Comparison of ENCODE assay signal across 12 cellular contexts in genomic region chr3:105865016-105865623, GRCh38. TPM values are rescaled to one million over a fixed set of nuclear protein-coding genes. Genes with fewer than 3 reads are reported as not detected.
A peak's percentile ranks its signal among the peaks of the same experiment; 100 is the strongest.
DNase-seq lines count a peak whose midpoint lies in the region; ATAC-seq and TF ChIP-seq lines count a peak whose summit lies in the region.
"Had no signal": no experiment of that assay in that cellular context is flagged by ENCODE, and none has a peak within 500 bp of the region (broad histone marks: within the 10 kb centered on the region; RNA-seq: fewer than 3 reads in every experiment).

No MANE protein-coding gene starts in this region.

- no peaks in the 10 kb centered on the region for H3K27me3 ChIP-seq in cardiac muscle cell
- H3K27me3 ChIP-seq in tibial artery, result no peaks in the 10 kb centered on the region
- no peaks in the 10 kb centered on the region for H3K27me3 ChIP-seq in foreskin keratinocyte

- H3K4me3 ChIP-seq in cardiac muscle cell, result peak overlapping the region; percentile 91
- peak overlapping the region; percentile 80 to 88 for H3K4me3 ChIP-seq in tibial artery
- H3K4me3 ChIP-seq: GM23338 had no signal

- H3K27ac ChIP-seq in cardiac muscle cell (no peak overlapping the region), tibial artery (peak overlapping the region in 1 of 2 donors; percentile 17), foreskin keratinocyte (no peak overlapping the region)

- intact Hi-C loops in left ventricle myocardium superior (cut with micrococcal nuclease), result loop anchor here (10.0 kb wide), 1 partner anchor 180 kb away; no protein-coding TSS in a partner anchor
- intact Hi-C loops in tibial artery (cut with DNase I; ENCODE audit: low total_unique reads), result loop anchor here (5.0 to 10.0 kb wide), 2 partner anchors 42 to 130 kb away; no protein-coding TSS in a partner anchor

- ATAC-seq in left ventricle myocardium superior, result no peak
- no peak for ATAC-seq in foreskin keratinocyte
- ATAC-seq: activated CD4-positive, CD25-positive, alpha-beta regulatory T cell treated with anti-CD3 and anti-CD28 coated beads, Interleukin-2, amount 50 U/mL, for 24 hours; GM23338 had no signal

- peak overlapping the region; percentile 93 for H3K4me3 Mint-ChIP-seq in activated naive CD8-positive, alpha-beta T cell treated with anti-CD3 and anti-CD28 coated beads for 36 hours
- peak overlapping the region; percentile 97 to 100 (median 98) for H3K4me3 Mint-ChIP-seq in immature natural killer cell
- H3K4me3 Mint-ChIP-seq: GM23338 had no signal

- H3K36me3 Mint-ChIP-seq in activated naive CD8-positive, alpha-beta T cell treated with anti-CD3 and anti-CD28 coated beads for 36 hours, result peaks cover 46% of the 10 kb centered on the region
- H3K36me3 Mint-ChIP-seq in immature natural killer cell, result peaks cover 9 to 17% (median 14%) of the 10 kb centered on the region in 3 donors

- peak overlapping the region; percentile 76 for H3K27ac Mint-ChIP-seq in activated naive CD8-positive, alpha-beta T cell treated with anti-CD3 and anti-CD28 coated beads for 36 hours
- H3K27ac Mint-ChIP-seq in immature natural killer cell, result peak overlapping the region; percentile 31 to 96 (median 75)
- H3K27ac Mint-ChIP-seq: GM23338 had no signal

- peaks cover 34% of the 10 kb centered on the region for H3K4me1 ChIP-seq in cardiac muscle cell (ENCODE audit: low read depth)
- peaks cover 0 to 79% (median 29%) of the 10 kb centered on the region in 4 donors for H3K4me1 ChIP-seq in tibial artery
- peaks cover 10% of the 10 kb centered on the region for H3K4me1 ChIP-seq in foreskin keratinocyte

- DNase-seq in cardiac muscle cell (ENCODE audit: low read depth in 1 of 2, low spot score in 1 of 2) (no peak), left ventricle myocardium superior (no peak), immature natural killer cell (no peak), tibial artery (no peak), foreskin keratinocyte (no peak), Ammon's horn (ENCODE audit: low spot score) (no peak), NCI-H446 (lab: John Stamatoyannopoulos, UW) (no peak)
- no peak for DNase-seq in activated naive CD8-positive, alpha-beta T cell treated with anti-CD3 and anti-CD28 coated beads for 36 hours
- DNase-seq: NCI-H146; stimulated activated naive CD4-positive, alpha-beta T cell had no signal

- H3K9me3 Mint-ChIP-seq in activated naive CD8-positive, alpha-beta T cell treated with anti-CD3 and anti-CD28 coated beads for 36 hours, result peaks cover under 1% of the 10 kb centered on the region
- H3K9me3 Mint-ChIP-seq in immature natural killer cell, result no peaks in the 10 kb centered on the region
- H3K9me3 Mint-ChIP-seq: GM23338 had no signal

- peaks cover 29% of the 10 kb centered on the region for H3K4me1 Mint-ChIP-seq in activated naive CD8-positive, alpha-beta T cell treated with anti-CD3 and anti-CD28 coated beads for 36 hours
- H3K4me1 Mint-ChIP-seq in immature natural killer cell, result peaks cover 18 to 55% of the 10 kb centered on the region in 2 donors

- H3K9me3 ChIP-seq in cardiac muscle cell (ENCODE audit: low read depth) (no peaks in the 10 kb centered on the region), tibial artery (no peaks in the 10 kb centered on the region)

- TF ChIP-seq CTCF in cardiac muscle cell (IDR thresholded peaks at IDR 0.05; ENCODE audit: low read depth, low read length) (no peak), tibial artery (IDR thresholded peaks at IDR 0.05) (no peak), foreskin keratinocyte (conservative IDR thresholded peaks at IDR 0.05) (no peak)

- H3K36me3 ChIP-seq in cardiac muscle cell, result peaks cover 5% of the 10 kb centered on the region
- peaks cover 0 to 6% (median 0%) of the 10 kb centered on the region in 3 donors for H3K36me3 ChIP-seq in tibial artery

- H3K27me3 Mint-ChIP-seq in activated naive CD8-positive, alpha-beta T cell treated with anti-CD3 and anti-CD28 coated beads for 36 hours, result no peaks in the 10 kb centered on the region
- H3K27me3 Mint-ChIP-seq in immature natural killer cell (ENCODE audit: low read depth in 3 of 3), result peaks cover 4 to 14% (median 6%) of the 10 kb centered on the region in 3 donors

RNA-seq across cellular contexts. Expression of gene CBLB, which starts 3.7 kb away (rescaled TPM):
- total RNA-seq in cardiac muscle cell, result 48.2 and 53.1 TPM in 2 replicates
- 30.3 and 34.9 TPM in 2 replicates for polyA plus RNA-seq in cardiac muscle cell
- total RNA-seq in left ventricle myocardium superior, result 60.3 TPM
- total RNA-seq in activated naive CD8-positive, alpha-beta T cell treated with anti-CD3 and anti-CD28 coated beads for 36 hours, result 10 to 100 TPM; 95.1 to 97.3 TPM
- polyA plus RNA-seq in immature natural killer cell, result 10 to 100 TPM; 27.7 to 62.4 (median 31.5) TPM
- 5.3 and 8.2 TPM in 2 replicates for total RNA-seq in foreskin keratinocyte
- 3.3 TPM in 2 replicates for polyA plus RNA-seq in foreskin keratinocyte
